In genomic region chr2:144332356-144333143, GRCh38 we compare ENCODE assay signal across 8 cellular contexts.
A peak's percentile ranks its signal among the peaks of the same experiment; 100 is the strongest.
DNase-seq lines count a peak whose midpoint lies in the region; ATAC-seq and TF ChIP-seq lines count a peak whose summit lies in the region.

No MANE protein-coding gene starts in this region.

- no peak for TF ChIP-seq CTCF in PC-3 (conservative IDR thresholded peaks at IDR 0.05; ENCODE audit: low read depth, low read length)
- no peak for TF ChIP-seq CTCF in esophagus muscularis mucosa (IDR thresholded peaks at IDR 0.05)

- H3K4me3 ChIP-seq in PC-3 (ENCODE audit: low read length), result peak overlapping the region; percentile 87
- H3K4me3 ChIP-seq in esophagus muscularis mucosa, result peak overlapping the region; percentile 72 to 87 (median 84)

- H3K27ac Mint-ChIP-seq in IgD-negative memory B cell, result peak overlapping the region; percentile 89 to 96 (median 91)

- 3% methylated on average over 33 of the region's 77 CpGs for WGBS in esophagus muscularis mucosa

- H2AFZ ChIP-seq in PC-3 (ENCODE audit: low read length), result peak overlapping the region; percentile 99

- H3K4me3 Mint-ChIP-seq in IgD-negative memory B cell, result peak overlapping the region; percentile 94 to 98 (median 97)
- peak overlapping the region; percentile 79 for H3K4me3 Mint-ChIP-seq in activated T-cell treated with anti-CD3 and anti-CD28 coated beads, Interleukin-2, amount 50 U/mL, for 4 hours

- no peaks in the 10 kb centered on the region for H3F3A ChIP-seq in PC-3 (ENCODE audit: low read length, unreplicated experiment)

- peak; percentile 83 for ATAC-seq in GM21619 (IDR thresholded peaks at IDR 0.05; ENCODE audit: unreplicated experiment)
- peak; percentile 88 for ATAC-seq in PC-3
- ATAC-seq in activated T-cell treated with anti-CD3 and anti-CD28 coated beads, Interleukin-2, amount 50 U/mL, for 4 hours, result peak; percentile 86 to 89

- no peaks in the 10 kb centered on the region for H3K9me2 ChIP-seq in PC-3 (replicated peaks; ENCODE audit: low read length)

- peaks cover 17% of the 10 kb centered on the region for H3K4me1 ChIP-seq in PC-3 (ENCODE audit: insufficient read depth, low read length)
- H3K4me1 ChIP-seq in esophagus muscularis mucosa, result peaks cover 4 to 18% (median 15%) of the 10 kb centered on the region in 4 donors

- peaks cover 4 to 24% (median 17%) of the 10 kb centered on the region in 3 donors for H3K4me1 Mint-ChIP-seq in IgD-negative memory B cell
- peaks cover 34% of the 10 kb centered on the region for H3K4me1 Mint-ChIP-seq in activated T-cell treated with anti-CD3 and anti-CD28 coated beads, Interleukin-2, amount 50 U/mL, for 4 hours (ENCODE audit: low read depth)

- H3K9me3 ChIP-seq in PC-3 (ENCODE audit: low read length) (no peaks in the 10 kb centered on the region), esophagus muscularis mucosa (no peaks in the 10 kb centered on the region)

- H3K4me2 ChIP-seq in PC-3 (ENCODE audit: low read length), result peak overlapping the region; percentile 90

- H3K9ac ChIP-seq in PC-3 (ENCODE audit: low read length), result peak overlapping the region; percentile 87

- DNase-seq in DMS53 treated with DMSO at 0.1 percent for 48 hours (lab: John Stamatoyannopoulos, UW; ENCODE audit: unreplicated experiment) (peak; percentile 23), PC-3 (peak; percentile 94), esophagus muscularis mucosa (ENCODE audit: extremely low spot score) (no peak), myocyte (ENCODE audit: low read depth) (peak; percentile 89)
- peak; percentile 87 for DNase-seq in activated T-cell treated with anti-CD3 and anti-CD28 coated beads, Interleukin-2, amount 50 U/mL, for 4 hours
- peak; percentile 65 to 89 for DNase-seq in stimulated activated CD8-positive, alpha-beta memory T cell treated with anti-CD3 and anti-CD28 coated beads, Interleukin-7, amount 100 ng/mL, for 4 hours (ENCODE audit: low read depth in 2 of 2)

- H4K20me1 ChIP-seq in PC-3 (ENCODE audit: low read length), result no peaks in the 10 kb centered on the region

- CTCF ChIA-PET in PC-3 (lab: Charles Lee), result no interaction called here

- BruUV-seq in PC-3 (replicated peaks; lab: Mats Ljungman, UMichigan), result no TSS peak

- TF ChIP-seq POLR2A in esophagus muscularis mucosa (IDR thresholded peaks at IDR 0.05; ENCODE audit: low read depth), result no peak

- no peaks in the 10 kb centered on the region for H3K27me3 ChIP-seq in PC-3 (ENCODE audit: low read length)
- H3K27me3 ChIP-seq in esophagus muscularis mucosa, result no peaks in the 10 kb centered on the region

- POLR2A ChIA-PET in PC-3 (lab: Charles Lee; ENCODE audit: unreplicated experiment), result interaction anchor here (0.6 to 1.0 kb wide), 2 partner anchors 11 to 610 kb away, joined by 4 to 5 read pairs; no protein-coding TSS in a partner anchor

- no peak for TF ChIP-seq EP300 in esophagus muscularis mucosa (IDR thresholded peaks at IDR 0.05)

- H3K27ac ChIP-seq in PC-3 (ENCODE audit: low read length) (peak overlapping the region; percentile 71), esophagus muscularis mucosa (replicated peaks in 1 of 4) (peak overlapping the region; percentile 76 to 87 (median 84))

- intact Hi-C loops in PC-3 (cut with micrococcal nuclease) (loop anchor here (5.0 to 10.0 kb wide), 6 partner anchors 102 to 332 kb away; no protein-coding TSS in a partner anchor), esophagus muscularis mucosa (cut with DNase I) (loop anchor here (5.0 kb wide), 1 partner anchor 180 kb away; no protein-coding TSS in a partner anchor)

- H3K36me3 Mint-ChIP-seq in IgD-negative memory B cell, result no peaks in the 10 kb centered on the region
- H3K36me3 Mint-ChIP-seq in activated T-cell treated with anti-CD3 and anti-CD28 coated beads, Interleukin-2, amount 50 U/mL, for 4 hours (ENCODE audit: insufficient read depth), result peaks cover 6% of the 10 kb centered on the region

- H3K27me3 Mint-ChIP-seq in IgD-negative memory B cell, result no peaks in the 10 kb centered on the region
- no peaks in the 10 kb centered on the region for H3K27me3 Mint-ChIP-seq in activated T-cell treated with anti-CD3 and anti-CD28 coated beads, Interleukin-2, amount 50 U/mL, for 4 hours (ENCODE audit: low read depth)

- H3K79me2 ChIP-seq in PC-3 (ENCODE audit: low read length), result peaks cover 34% of the 10 kb centered on the region

- H3K9me3 Mint-ChIP-seq in IgD-negative memory B cell, result peaks cover 0 to 3% (median 0%) of the 10 kb centered on the region in 3 donors
- no peaks in the 10 kb centered on the region for H3K9me3 Mint-ChIP-seq in activated T-cell treated with anti-CD3 and anti-CD28 coated beads, Interleukin-2, amount 50 U/mL, for 4 hours

- H3K36me3 ChIP-seq in PC-3 (ENCODE audit: low read depth, low read length), result no peaks in the 10 kb centered on the region
- H3K36me3 ChIP-seq in esophagus muscularis mucosa, result no peaks in the 10 kb centered on the region
